Comparison of ENCODE assay signal across 10 cellular contexts in the genomic region with DNA sequence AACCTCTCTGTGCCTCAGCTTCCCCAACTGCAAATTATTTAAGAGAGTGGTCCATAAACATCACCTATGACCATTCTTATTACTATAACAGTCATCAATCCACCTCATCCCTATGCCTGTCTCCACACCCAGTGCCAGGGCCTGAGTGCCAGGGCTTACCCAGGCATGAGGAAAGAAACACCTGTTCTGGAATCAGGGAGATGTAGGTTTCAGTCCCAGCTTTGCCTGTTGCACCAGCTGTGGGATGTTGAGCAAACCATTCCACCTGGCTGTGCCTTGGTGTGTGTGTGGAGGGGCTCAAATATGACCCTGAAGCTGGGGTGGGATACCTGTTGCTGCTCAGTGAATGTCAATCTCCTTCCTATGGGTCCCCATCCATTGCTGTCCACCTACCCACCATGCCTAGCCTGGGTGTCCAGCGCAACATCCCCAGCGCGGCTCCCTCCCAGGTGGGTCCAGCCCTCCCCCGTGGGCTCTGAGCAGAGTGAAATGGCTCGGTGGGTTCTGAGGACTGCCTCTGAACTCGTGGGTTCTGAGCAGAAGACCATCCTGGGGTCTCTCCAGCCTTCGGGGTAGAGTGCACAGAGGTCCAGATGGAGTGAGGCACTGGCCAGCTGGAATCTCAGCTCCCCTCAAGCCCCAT. TPM values are rescaled to one million over a fixed set of nuclear protein-coding genes. Genes with fewer than 3 reads are reported as not detected.
DNase-seq lines count a peak whose midpoint lies in the region; ATAC-seq, FAIRE-seq and TF ChIP-seq lines count a peak whose summit lies in the region.
"Had no signal": no experiment of that assay in that cellular context is flagged by ENCODE, and none has a peak within 500 bp of the region (broad histone marks: within the 10 kb centered on the region; RNA-seq: fewer than 3 reads in every experiment).

No MANE protein-coding gene starts in this region.

- peaks cover 96% of the 10 kb centered on the region for H3K4me1 ChIP-seq in CD4-positive, CD25-positive, alpha-beta regulatory T cell (ENCODE audit: control insufficient read depth, insufficient read depth, low read length, poor library complexity, severe bottlenecking)
- H3K4me1 ChIP-seq in KMS-11 (ENCODE audit: low read depth, poor library complexity, severe bottlenecking) (peaks cover 85% of the 10 kb centered on the region), GM12878 (ENCODE audit: control insufficient read depth, insufficient read depth, low read length) (peaks cover 71% of the 10 kb centered on the region)

- peak overlapping the region; percentile 89 to 93 (median 92) for H3K27ac Mint-ChIP-seq in CD4-positive, CD25-positive, alpha-beta regulatory T cell
- peak overlapping the region; percentile 79 to 99 (median 98) for H3K27ac Mint-ChIP-seq in naive B cell

- POLR2A ChIA-PET in GM12878 (lab: Charles Lee) = interaction anchor here (1.0 to 13.2 kb wide), 4 partner anchors 8 to 131 kb away, joined by 3 to 312 read pairs (median 6); a partner anchor contains a TSS

- no peak overlapping the region for H3K9ac ChIP-seq in KMS-11
- peak overlapping the region; percentile 76; the same call in 1 of the 2 replicates for H3K9ac ChIP-seq in GM12878 (ENCODE audit: control insufficient read depth, insufficient read depth, low read length)
- H3K9ac ChIP-seq: GM23248 had no signal

- H3K27me3 ChIP-seq in CD4-positive, CD25-positive, alpha-beta regulatory T cell (ENCODE audit: control insufficient read depth, insufficient read depth, low read length) = no peaks in the 10 kb centered on the region
- H3K27me3 ChIP-seq in KMS-11 (ENCODE audit: insufficient read depth, low read depth) = no peaks in the 10 kb centered on the region
- H3K27me3 ChIP-seq in GM12878 (replicated peaks in 1 of 2; ENCODE audit: control insufficient read depth in 2 of 2, insufficient read depth in 2 of 2, low read length in 1 of 2) = no peaks in the 10 kb centered on the region

- no peak for TF ChIP-seq RAD21 in GM12878 (IDR thresholded peaks at IDR 0.05; ENCODE audit: insufficient read depth, low read depth, low read length)

- H3K36me3 Mint-ChIP-seq in CD4-positive, CD25-positive, alpha-beta regulatory T cell = peaks cover 47% of the 10 kb centered on the region
- peaks cover 23 to 28% of the 10 kb centered on the region in 2 donors for H3K36me3 Mint-ChIP-seq in naive B cell

- RAD21 ChIA-PET in GM12878 (lab: Charles Lee; ENCODE audit: unreplicated experiment) = interaction anchor here (0.5 to 12.9 kb wide), 5 partner anchors 16 to 34 kb away, joined by 3 to 251 read pairs (median 3); a partner anchor contains a TSS

- peak overlapping the region; percentile 72 for H3K4me3 ChIP-seq in CD4-positive, CD25-positive, alpha-beta regulatory T cell (ENCODE audit: low read depth, low read length)
- H3K4me3 ChIP-seq in KMS-11 (IDR thresholded peaks at IDR 0.05; ENCODE audit: insufficient read depth, low read depth, low read length) (no peak overlapping the region), GM12878 (no peak overlapping the region)
- H3K4me3 ChIP-seq: GM23248 had no signal

- H3K9me3 Mint-ChIP-seq in CD4-positive, CD25-positive, alpha-beta regulatory T cell = peaks cover 0 to 2% (median 0%) of the 10 kb centered on the region in 7 donors
- H3K9me3 Mint-ChIP-seq in naive B cell = peaks cover 0 to 5% (median 0%) of the 10 kb centered on the region in 7 donors

- H2AFZ ChIP-seq in KMS-11 (ENCODE audit: low read depth) (no peak overlapping the region), GM12878 (ENCODE audit: control insufficient read depth, low read depth, low read length) (no peak overlapping the region)
- H2AFZ ChIP-seq: GM23248 had no signal

- no peak for DNase-seq in CD4-positive, CD25-positive, alpha-beta regulatory T cell
- DNase-seq in GM12878 (ENCODE audit: low read depth, low spot score) (no peak), naive B cell (no peak), H4 (ENCODE audit: low spot score) (no peak), GM19239 (ENCODE audit: insufficient read length, low spot score) (no peak)
- DNase-seq: NCI-H1417 treated with DMSO at 0.1 percent for 48 hours had no signal

- no peaks in the 10 kb centered on the region for H3K27me3 Mint-ChIP-seq in CD4-positive, CD25-positive, alpha-beta regulatory T cell
- H3K27me3 Mint-ChIP-seq in naive B cell = no peaks in the 10 kb centered on the region

- peaks cover 22 to 93% (median 64%) of the 10 kb centered on the region in 4 donors for H3K4me1 Mint-ChIP-seq in CD4-positive, CD25-positive, alpha-beta regulatory T cell
- peaks cover 67 to 94% (median 94%) of the 10 kb centered on the region in 3 donors for H3K4me1 Mint-ChIP-seq in naive B cell

- SMC1A ChIA-PET in GM12878 (lab: Charles Lee; ENCODE audit: uncharacterized antibody, unreplicated experiment) = interaction anchor here (0.7 to 13.9 kb wide), 5 partner anchors 16 to 29 kb away, joined by 3 to 327 read pairs (median 3); a partner anchor contains a TSS

- no TSS peak for BruUV-seq in GM12878 (replicated peaks; lab: Mats Ljungman, UMichigan)

- peaks cover 72% of the 10 kb centered on the region for H3K36me3 ChIP-seq in CD4-positive, CD25-positive, alpha-beta regulatory T cell (ENCODE audit: control insufficient read depth, insufficient read depth, low read length)
- H3K36me3 ChIP-seq in KMS-11 (ENCODE audit: insufficient read depth) (peaks cover 4% of the 10 kb centered on the region; the same call in 1 of the 2 replicates), GM12878 (ENCODE audit: control insufficient read depth in 2 of 2, insufficient read depth in 2 of 2, low read length in 1 of 2) (peaks cover 42 to 45% of the 10 kb centered on the region in 2 experiments)

- H3K9me3 ChIP-seq in CD4-positive, CD25-positive, alpha-beta regulatory T cell (ENCODE audit: control insufficient read depth in 2 of 2, low read length in 2 of 2) = no peaks in the 10 kb centered on the region
- H3K9me3 ChIP-seq in GM12878 (replicated peaks; ENCODE audit: control insufficient read depth, insufficient read depth, low read length) = no peaks in the 10 kb centered on the region

- peak overlapping the region; percentile 98 for H3K27ac ChIP-seq in CD4-positive, CD25-positive, alpha-beta regulatory T cell (ENCODE audit: insufficient read depth, low read length, poor library complexity, severe bottlenecking)
- H3K27ac ChIP-seq in KMS-11 (0 out of 2 replicates have a peak overlapping the region, but pooled peaks have one; percentile 7), GM12878 (ENCODE audit: control insufficient read depth, insufficient read depth) (peak overlapping the region; percentile 99)
- H3K27ac ChIP-seq: GM23248 had no signal

- peak overlapping the region; percentile 87 to 90 (median 88) for H3K4me3 Mint-ChIP-seq in CD4-positive, CD25-positive, alpha-beta regulatory T cell
- H3K4me3 Mint-ChIP-seq in naive B cell = peak overlapping the region; percentile 26 to 92 (median 78)

- WGBS in GM12878 (ENCODE audit: insufficient coverage, insufficient replicate concordance, low lambda C conversion rate, missing lambda C conversion rate) = 49% methylated on average over 6 of the region's 7 CpGs

- no peak for TF ChIP-seq EP300 in GM12878 (IDR thresholded peaks at IDR 0.05; ENCODE audit: borderline replicate concordance in 1 of 2, control insufficient read depth in 1 of 2, low read depth in 2 of 2, low read length in 2 of 2)

- ATAC-seq in CD4-positive, CD25-positive, alpha-beta regulatory T cell (ENCODE audit: low read depth in 2 of 2) = no peak
- ATAC-seq in GM12878 = no peak
- ATAC-seq in naive B cell (ENCODE audit: low read depth in 2 of 2) = no peak
- ATAC-seq in HG03565 (IDR thresholded peaks at IDR 0.05; ENCODE audit: unreplicated experiment) = no peak
- ATAC-seq in HG03378 (IDR thresholded peaks at IDR 0.05; ENCODE audit: unreplicated experiment) = no peak

- H4K20me1 ChIP-seq in KMS-11 (ENCODE audit: insufficient read depth) (no peaks in the 10 kb centered on the region), GM12878 (ENCODE audit: control insufficient read depth, insufficient read depth) (no peaks in the 10 kb centered on the region)

- no peak overlapping the region for H3K4me2 ChIP-seq in KMS-11
- H3K4me2 ChIP-seq in GM12878 (ENCODE audit: control insufficient read depth, insufficient read depth) = peak overlapping the region; percentile 72

- in situ Hi-C loops in GM12878 (cut with MboI) = no loop called here

- H3K79me2 ChIP-seq in KMS-11 (ENCODE audit: insufficient read depth, low read depth) = peaks cover 19% of the 10 kb centered on the region; the same call in 1 of the 2 replicates
- peaks cover 44% of the 10 kb centered on the region for H3K79me2 ChIP-seq in GM12878 (ENCODE audit: control insufficient read depth, insufficient read depth, low read length)

- TF ChIP-seq POLR2A in GM12878 (IDR thresholded peaks at IDR 0.05; ENCODE audit: low read depth, low read length) = 0 out of 2 replicates have a peak, but pooled peaks have one; percentile 12

- no peak for TF ChIP-seq CTCF in KMS-11 (conservative IDR thresholded peaks at IDR 0.05; ENCODE audit: low read depth, low read length)
- no peak for TF ChIP-seq CTCF in GM12878 (IDR thresholded peaks at IDR 0.05 in 2 of 3, conservative IDR thresholded peaks at IDR 0.05 in 1 of 3; ENCODE audit: control insufficient read depth in 2 of 3, extremely low read depth in 1 of 3, insufficient read depth in 1 of 3, low read depth in 3 of 3, low read length in 3 of 3)

- CTCF ChIA-PET in GM12878 (lab: Yijun Ruan, JAX) = interaction anchor here (0.9 to 3.9 kb wide), 3 partner anchors 14 to 26 kb away, joined by 3 to 48 read pairs (median 29); a partner anchor contains a TSS

- intact Hi-C loops in GM12878 (cut with micrococcal nuclease; ENCODE audit: unreplicated experiment) = no loop called here

- FAIRE-seq in GM12878 (lab: Jason Lieb, UNC) (no peak), GM19239 (lab: Jason Lieb, UNC) (no peak)

RNA-seq across cellular contexts. Expression of a gene that starts 16.3 kb away (rescaled TPM):
- total RNA-seq in CD4-positive, CD25-positive, alpha-beta regulatory T cell = 381 TPM
- 10 to 100 TPM; 11.9 to 16.6 (median 14.5) TPM for polyA plus RNA-seq in CD4-positive, CD25-positive, alpha-beta regulatory T cell
- total RNA-seq in GM12878 (2013; cell fraction: nucleolus; rRNA removed) = 305 and 316 TPM in 2 replicates
- total RNA-seq in GM12878 (2014; rRNA removed) (49.4 and 59.0 TPM in 2 replicates), GM12878 (2014; rRNA removed; fragmentation: Illumina TruSeq; extraction: Trizol) (36.0 and 39.8 TPM in 2 replicates), GM12878 (2021) (117 and 132 TPM in 2 replicates)
- polyA plus RNA-seq in GM12878 (2011; ENCODE audit: low read depth) = 22.0 TPM
- polyA plus RNA-seq in GM12878 (2011; rRNA removed) (18.0 and 30.1 TPM in 2 replicates), GM12878 (2014; fragmentation: Illumina TruSeq; extraction: Trizol) (27.2 and 57.6 TPM in 2 replicates), GM12878 (2014; fragmentation: Nextera tagmentation; extraction: Ambion mirVana) (1 to 10 TPM; 1.6 to 5.0 TPM), GM12878 (2014; rRNA removed) (71.9 and 77.7 TPM in 2 replicates), GM12878 (2016; fragmentation: Nextera tagmentation; extraction: Ambion mirVana) (10 to 100 TPM; 28.0 to 30.9 TPM), naive B cell (ENCODE audit: low read depth in 6 of 6) (10 to 100 TPM in 5 of 6 donors, under 1 TPM in 1; 0.78 to 34.1 (median 13.7) TPM)
- 33.7 and 39.1 TPM in 2 replicates for polyA plus RNA-seq in GM12878 (2011; cell fraction: cytosol; rRNA removed)
- 107 and 123 TPM in 2 replicates for polyA plus RNA-seq in GM12878 (2011; cell fraction: nucleus; rRNA removed)
- polyA plus RNA-seq in GM12878 (2012) = 57.1 and 64.5 TPM in 2 replicates
- 47.4 and 97.2 TPM in 2 replicates for polyA minus RNA-seq in GM12878 (2011; rRNA and poly(A)+ RNA removed)
- polyA minus RNA-seq in GM12878 (2011; cell fraction: cytosol; rRNA and poly(A)+ RNA removed) = 31.4 and 34.5 TPM in 2 replicates
- 64.4 and 127 TPM in 2 replicates for polyA minus RNA-seq in GM12878 (2011; cell fraction: nucleus; rRNA and poly(A)+ RNA removed)
- 2.3 and 3.4 TPM in 2 replicates for total RNA-seq in H4 (2014; rRNA removed; shearing (Covaris generic))

RNA-seq across cellular contexts. Expression of a gene that starts 41.8 kb away (rescaled TPM):
- total RNA-seq in CD4-positive, CD25-positive, alpha-beta regulatory T cell = not detected
- polyA plus RNA-seq in CD4-positive, CD25-positive, alpha-beta regulatory T cell = not detected
- not detected in 2 replicates for total RNA-seq in GM12878 (2013; cell fraction: nucleolus; rRNA removed)
- total RNA-seq in GM12878 (2014; rRNA removed) (not detected in 2 replicates), GM12878 (2014; rRNA removed; fragmentation: Illumina TruSeq; extraction: Trizol) (not detected in 2 replicates), GM12878 (2021) (0.64 TPM in 1 of 2 replicates, not detected in the other)
- not detected for polyA plus RNA-seq in GM12878 (2011; ENCODE audit: low read depth)
- polyA plus RNA-seq in GM12878 (2011; rRNA removed) (not detected in 2 replicates), GM12878 (2014; fragmentation: Illumina TruSeq; extraction: Trizol) (not detected in 2 replicates), GM12878 (2014; fragmentation: Nextera tagmentation; extraction: Ambion mirVana) (not detected), GM12878 (2014; rRNA removed) (not detected in 2 replicates), GM12878 (2016; fragmentation: Nextera tagmentation; extraction: Ambion mirVana) (not detected), naive B cell (ENCODE audit: low read depth in 6 of 6) (not detected)
- not detected in 2 replicates for polyA plus RNA-seq in GM12878 (2011; cell fraction: cytosol; rRNA removed)
- not detected in 2 replicates for polyA plus RNA-seq in GM12878 (2011; cell fraction: nucleus; rRNA removed)
- polyA plus RNA-seq in GM12878 (2012) = not detected in 2 replicates
- polyA minus RNA-seq in GM12878 (2011; rRNA and poly(A)+ RNA removed) = not detected in 2 replicates
- not detected in 2 replicates for polyA minus RNA-seq in GM12878 (2011; cell fraction: cytosol; rRNA and poly(A)+ RNA removed)
- not detected in 2 replicates for polyA minus RNA-seq in GM12878 (2011; cell fraction: nucleus; rRNA and poly(A)+ RNA removed)
- total RNA-seq in H4 (2014; rRNA removed; shearing (Covaris generic)) = 0.19 TPM in 1 of 2 replicates, not detected in the other
- total RNA-seq: GM23248 had no signal
- polyA plus RNA-seq: GM23248 had no signal

RNA-seq across cellular contexts. Expression of a gene that starts 48.6 kb away (rescaled TPM):
- not detected for total RNA-seq in CD4-positive, CD25-positive, alpha-beta regulatory T cell
- polyA plus RNA-seq in CD4-positive, CD25-positive, alpha-beta regulatory T cell = not detected
- not detected in 2 replicates for total RNA-seq in GM12878 (2013; cell fraction: nucleolus; rRNA removed)
- total RNA-seq in GM12878 (2014; rRNA removed) (not detected in 2 replicates), GM12878 (2014; rRNA removed; fragmentation: Illumina TruSeq; extraction: Trizol) (not detected in 2 replicates), GM12878 (2021) (3.5 and 4.4 TPM in 2 replicates)
- polyA plus RNA-seq in GM12878 (2011; ENCODE audit: low read depth) = not detected
- polyA plus RNA-seq in GM12878 (2011; rRNA removed) (not detected in 2 replicates), GM12878 (2014; fragmentation: Illumina TruSeq; extraction: Trizol) (not detected in 2 replicates), GM12878 (2014; fragmentation: Nextera tagmentation; extraction: Ambion mirVana) (not detected), GM12878 (2014; rRNA removed) (not detected in 2 replicates), GM12878 (2016; fragmentation: Nextera tagmentation; extraction: Ambion mirVana) (not detected), naive B cell (ENCODE audit: low read depth in 6 of 6) (not detected)
- not detected in 2 replicates for polyA plus RNA-seq in GM12878 (2011; cell fraction: cytosol; rRNA removed)
- polyA plus RNA-seq in GM12878 (2011; cell fraction: nucleus; rRNA removed) = not detected in 2 replicates
- polyA plus RNA-seq in GM12878 (2012) = not detected in 2 replicates
- not detected in 2 replicates for polyA minus RNA-seq in GM12878 (2011; rRNA and poly(A)+ RNA removed)
- polyA minus RNA-seq in GM12878 (2011; cell fraction: cytosol; rRNA and poly(A)+ RNA removed) = not detected in 2 replicates
- not detected in 2 replicates for polyA minus RNA-seq in GM12878 (2011; cell fraction: nucleus; rRNA and poly(A)+ RNA removed)
- 0.33 TPM in 1 of 2 replicates, not detected in the other for total RNA-seq in H4 (2014; rRNA removed; shearing (Covaris generic))
- total RNA-seq: GM23248 had no signal
- polyA plus RNA-seq: GM23248 had no signal

Comparison
In these comparisons a context has a peak if more than half of its experiments do, and no peak if none do; other contexts are left out.
1. H3K27ac ChIP-seq: peak in every context shown above with its lines; median percentile 99 in GM12878; 98 in CD4-positive, CD25-positive, alpha-beta regulatory T cell; 7 in KMS-11.